ENCODE assay signal across 8 cellular contexts in the genomic region with DNA sequence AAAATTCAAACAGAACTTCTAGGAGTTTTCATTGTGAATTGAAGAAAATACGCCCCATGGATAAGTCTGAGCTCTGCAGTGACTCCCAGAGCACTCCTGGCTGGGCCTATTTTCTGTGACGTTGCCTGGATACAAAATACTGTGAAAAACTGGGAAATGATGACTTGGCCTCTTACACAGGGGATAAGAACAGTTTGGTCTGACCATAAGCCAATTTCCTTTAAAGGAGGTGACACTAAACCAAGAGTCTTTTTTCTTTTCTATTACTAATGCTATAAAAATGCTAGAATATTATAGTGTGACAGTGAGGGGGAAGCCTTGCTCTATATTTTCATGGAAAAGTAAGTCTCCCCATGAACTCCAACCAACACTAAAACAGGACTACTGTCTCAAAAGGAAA. TPM values are rescaled to one million over a fixed set of nuclear protein-coding genes. Genes with fewer than 3 reads are reported as not detected.
A peak's percentile ranks its signal among the peaks of the same experiment; 100 is the strongest.
DNase-seq lines count a peak whose midpoint lies in the region; TF ChIP-seq lines count a peak whose summit lies in the region.

No MANE protein-coding gene starts in this region.

- no peak for TF ChIP-seq POLR2A in breast epithelium (IDR thresholded peaks at IDR 0.05)

- H3K4me1 ChIP-seq in breast epithelium: peaks cover 23 to 43% of the 10 kb centered on the region in 2 donors
- peaks cover 18 to 71% (median 60%) of the 10 kb centered on the region in 5 donors for H3K4me1 ChIP-seq in subcutaneous abdominal adipose tissue (ENCODE audit: control insufficient read depth in 5 of 5, insufficient read depth in 5 of 5, low read length in 5 of 5)

- intact Hi-C loops in breast epithelium (cut with DNase I; ENCODE audit: low total_unique reads): loop anchor here (5.0 kb wide), 1 partner anchor 46 kb away; the partner anchor contains the start of gene MYOF

- H3K4me3 ChIP-seq in breast epithelium (peak overlapping the region in 1 of 3 donors; percentile 55), subcutaneous abdominal adipose tissue (ENCODE audit: low read depth in 1 of 5, low read length in 5 of 5) (peak overlapping the region in 2 of 5 donors; percentile 14 to 19)

- H3K27ac ChIP-seq in breast epithelium (peak overlapping the region; percentile 100), subcutaneous abdominal adipose tissue (ENCODE audit: low read depth, low read length) (peak overlapping the region; percentile 96)

- no peak for TF ChIP-seq CTCF in breast epithelium (IDR thresholded peaks at IDR 0.05)

- peak overlapping the region; percentile 25 to 95 (median 60) for H3K9ac ChIP-seq in subcutaneous abdominal adipose tissue (ENCODE audit: low read length in 5 of 5)

- H3K9me3 ChIP-seq in breast epithelium: no peaks in the 10 kb centered on the region
- no peaks in the 10 kb centered on the region for H3K9me3 ChIP-seq in subcutaneous abdominal adipose tissue (ENCODE audit: control insufficient read depth in 5 of 5, low read length in 5 of 5)

- H3K27me3 ChIP-seq in breast epithelium (no peaks in the 10 kb centered on the region), subcutaneous abdominal adipose tissue (ENCODE audit: control insufficient read depth in 5 of 5, insufficient read depth in 4 of 5, low read length in 5 of 5) (no peaks in the 10 kb centered on the region)

- H3K36me3 ChIP-seq in breast epithelium: no peaks in the 10 kb centered on the region
- H3K36me3 ChIP-seq in subcutaneous abdominal adipose tissue (ENCODE audit: control insufficient read depth in 5 of 5, insufficient read depth in 5 of 5, low read length in 5 of 5): no peaks in the 10 kb centered on the region

- DNase-seq in HS-27A (ENCODE audit: low read depth) (peak; percentile 70), breast epithelium (ENCODE audit: low spot score in 2 of 2) (peak in 1 of 2 donors; percentile 60), kidney glomerular epithelial cell (lab: John Stamatoyannopoulos, UW) (peak; percentile 80), UCSD-AML1 (lab: John Stamatoyannopoulos, UW; ENCODE audit: unreplicated experiment) (no peak), T-helper 1 cell (no peak)
- DNase-seq in stimulated activated CD4-positive, alpha-beta T cell treated with anti-CD3 and anti-CD28 coated beads, Interleukin-4, amount 100 ng/mL, for 24 hours: no peak
- no peak for DNase-seq in NK-92 treated with Interleukin-12 subunit alpha and Interleukin-12 subunit beta, amount 100 ng/mL, for 24 hours (lab: John Stamatoyannopoulos, UW)

RNA-seq across cellular contexts. Expression of gene MYOF, which starts 45.6 kb away (rescaled TPM):
- 100 to 1,000 TPM; 118 to 131 (median 130) TPM for total RNA-seq in breast epithelium

RNA-seq across cellular contexts. Expression of gene CEP55, which starts 59.8 kb away (rescaled TPM):
- 1 to 10 TPM in 1 of 3 donors, under 1 TPM in 2; 0.33 to 2.1 (median 0.73) TPM for total RNA-seq in breast epithelium

Comparison
In these comparisons a context has a peak if more than half of its experiments do, and no peak if none do; other contexts are left out.
1. DNase-seq: peak in HS-27A (single experiment) and kidney glomerular epithelial cell (single experiment); none in UCSD-AML1 (single experiment), stimulated activated CD4-positive, alpha-beta T cell treated with anti-CD3 and anti-CD28 coated beads, Interleukin-4, amount 100 ng/mL, for 24 hours (single experiment), T-helper 1 cell (0 of 5) and NK-92 treated with Interleukin-12 subunit alpha and Interleukin-12 subunit beta, amount 100 ng/mL, for 24 hours (single experiment).